16 cellular contexts compared by ENCODE assay signal in the genomic region with DNA sequence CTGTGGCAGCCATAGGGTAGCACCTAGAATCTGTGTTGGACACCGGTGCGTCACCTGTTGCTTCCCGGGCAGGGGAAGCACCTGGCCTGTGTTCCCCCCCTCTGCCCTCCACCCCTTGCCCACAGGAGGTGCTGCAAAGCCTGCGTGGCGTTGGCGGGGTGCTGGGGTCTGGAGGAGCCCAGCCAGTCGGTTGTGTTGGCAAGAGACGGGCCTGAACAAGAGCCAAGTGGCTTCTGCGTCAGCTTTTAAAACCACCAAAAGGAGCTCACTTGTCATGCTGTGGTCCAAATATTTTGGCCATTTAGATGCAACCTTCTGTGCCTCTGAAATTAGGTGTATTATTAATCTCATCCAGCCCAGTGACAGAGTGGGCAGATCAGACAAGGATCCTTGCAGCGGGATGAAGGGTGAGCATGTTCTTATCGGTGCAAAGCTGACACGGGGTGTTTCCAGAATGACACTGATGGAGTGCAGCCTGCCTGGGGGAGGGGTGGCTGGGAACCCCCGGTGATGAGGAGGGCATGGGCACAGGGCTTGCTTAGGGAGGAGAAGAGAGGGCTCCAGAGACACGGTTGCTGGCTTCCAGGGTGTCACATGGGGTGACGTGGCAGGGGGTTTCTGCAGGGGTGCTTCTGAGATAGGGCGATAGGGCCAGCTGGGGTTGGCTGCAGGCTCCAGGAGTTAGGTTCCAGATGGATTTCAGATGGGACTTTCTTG. TPM values are rescaled to one million over a fixed set of nuclear protein-coding genes. Genes with fewer than 3 reads are reported as not detected.
A peak's percentile ranks its signal among the peaks of the same experiment; 100 is the strongest.
DNase-seq lines count a peak whose midpoint lies in the region; ATAC-seq, FAIRE-seq and TF ChIP-seq lines count a peak whose summit lies in the region.
"Had no signal": no experiment of that assay in that cellular context is flagged by ENCODE, and none has a peak within 500 bp of the region (broad histone marks: within the 10 kb centered on the region; RNA-seq: fewer than 3 reads in every experiment).

No MANE protein-coding gene starts in this region.

- WGBS in small intestine, 3 donors = 46 to 63% (median 51%) methylated on average over 16 of the region's 16 CpGs

- H3K27ac ChIP-seq in small intestine (ENCODE audit: low read depth in 1 of 2, low read length in 1 of 2) = no peak overlapping the region

- TF ChIP-seq CTCF in BE2C (IDR thresholded peaks at IDR 0.05; ENCODE audit: low read depth, low read length) = no peak
- TF ChIP-seq CTCF in mucosa of descending colon (IDR thresholded peaks at IDR 0.05) = no peak

- no peak for ATAC-seq in mucosa of descending colon
- no peak for ATAC-seq in HG03571 (IDR thresholded peaks at IDR 0.05; ENCODE audit: unreplicated experiment)

- H3K27me3 ChIP-seq in BE2C = no peaks in the 10 kb centered on the region
- H3K27me3 ChIP-seq in small intestine (ENCODE audit: control insufficient read depth in 2 of 2, insufficient read depth in 2 of 2, low read length in 2 of 2) = no peaks in the 10 kb centered on the region
- H3K27me3 ChIP-seq: gastroesophageal sphincter had no signal

- peak; percentile 33 for TF ChIP-seq POLR2A in erythroblast (IDR thresholded peaks at IDR 0.05; ENCODE audit: low read length)

- intact Hi-C loops in mucosa of descending colon (cut with DNase I, micrococcal nuclease) = no loop called here

- no peaks in the 10 kb centered on the region for H3K9me3 ChIP-seq in BE2C
- H3K9me3 ChIP-seq in mucosa of descending colon = no peaks in the 10 kb centered on the region
- H3K9me3 ChIP-seq in small intestine (ENCODE audit: control insufficient read depth, low read depth) = no peaks in the 10 kb centered on the region
- H3K9me3 ChIP-seq: HAP-1 had no signal

- DNase-seq in BE2C (peak; percentile 62), NCI-H446 treated with DMSO at 0.1 percent for 48 hours (lab: John Stamatoyannopoulos, UW) (peak; percentile 39), erythroblast (lab: John Stamatoyannopoulos, UW) (peak; percentile 90 to 96), mucosa of descending colon (peak; percentile 32 to 52 (median 33)), Kasumi-1 (lab: John Stamatoyannopoulos, UW) (no peak), small intestine (no peak)
- no peak for DNase-seq in stimulated activated CD4-positive, alpha-beta T cell treated with anti-CD3 and anti-CD28 coated beads, Interleukin-4, amount 100 ng/mL, for 24 hours
- DNase-seq: activated gamma-delta T cell; CD4-positive, alpha-beta T cell; cortex of kidney; MM.1S; SHP77 treated with DMSO at 0.1 percent for 48 hours; trophoblast cell had no signal

- H3K4me1 ChIP-seq in BE2C = peaks cover 23% of the 10 kb centered on the region
- H3K4me1 ChIP-seq in mucosa of descending colon (ENCODE audit: low read depth) = peaks cover 4% of the 10 kb centered on the region
- no peaks in the 10 kb centered on the region for H3K4me1 ChIP-seq in small intestine (ENCODE audit: control insufficient read depth in 2 of 2, insufficient read depth in 1 of 2, low read depth in 1 of 2, low read length in 1 of 2)
- H3K4me1 ChIP-seq: HAP-1 had no signal

- H3K4me3 ChIP-seq in BE2C (ENCODE audit: low read depth, low read length) (no peak overlapping the region), mucosa of descending colon (no peak overlapping the region), small intestine (ENCODE audit: low read depth in 1 of 2, low read length in 2 of 2) (no peak overlapping the region)
- H3K4me3 ChIP-seq: gastroesophageal sphincter, HAP-1 had no signal

- no peak for FAIRE-seq in small intestine (lab: Jason Lieb, UNC)

- no peaks in the 10 kb centered on the region for H3K36me3 ChIP-seq in BE2C
- no peaks in the 10 kb centered on the region for H3K36me3 ChIP-seq in mucosa of descending colon (ENCODE audit: low read depth)
- no peaks in the 10 kb centered on the region for H3K36me3 ChIP-seq in small intestine (ENCODE audit: control insufficient read depth in 2 of 2, insufficient read depth in 2 of 2, low read length in 2 of 2)
- H3K36me3 ChIP-seq: gastroesophageal sphincter, HAP-1 had no signal

RNA-seq across cellular contexts. Expression of a gene that starts 9.7 kb away (rescaled TPM):
- polyA plus RNA-seq in BE2C (2012; ENCODE audit: insufficient read depth, insufficient read length, low read depth) = 47.3 TPM
- 100 to 1,000 TPM in 1 of 3 donors, 10 to 100 TPM in 2; 75.2 to 101 (median 85.3) TPM for total RNA-seq in mucosa of descending colon
- polyA plus RNA-seq in small intestine = 10 to 100 TPM; 30.8 to 48.3 (median 34.7) TPM

Comparison
In these comparisons a context has a peak if more than half of its experiments do, and no peak if none do; other contexts are left out.
1. DNase-seq: peak in BE2C (single experiment), NCI-H446 treated with DMSO at 0.1 percent for 48 hours (single experiment), erythroblast (2 of 2) and mucosa of descending colon (3 of 3); none in Kasumi-1 (0 of 2), small intestine (single experiment) and stimulated activated CD4-positive, alpha-beta T cell treated with anti-CD3 and anti-CD28 coated beads, Interleukin-4, amount 100 ng/mL, for 24 hours (single experiment).